28 cellular contexts compared by ENCODE assay signal in the genomic region with DNA sequence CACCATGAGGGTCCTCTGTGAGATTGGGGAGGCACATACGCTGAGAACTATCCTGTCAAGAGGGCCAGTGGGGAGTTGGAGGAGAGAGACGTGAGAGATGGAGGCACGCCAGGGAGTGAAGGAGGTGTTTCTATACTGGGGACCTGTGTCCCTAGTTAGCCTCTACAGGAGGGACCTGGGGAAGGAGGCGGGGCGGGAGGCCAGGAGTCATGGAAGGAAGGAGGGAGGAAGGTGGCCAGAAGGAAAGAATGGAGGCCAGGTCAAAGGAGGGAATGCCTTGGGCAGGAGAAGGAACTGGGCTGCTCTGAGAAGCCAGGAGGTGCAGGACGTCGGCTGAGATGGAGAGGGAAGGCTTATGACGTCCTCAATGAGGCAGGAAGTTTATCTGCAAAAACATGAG.
A peak's percentile ranks its signal among the peaks of the same experiment; 100 is the strongest.
DNase-seq lines count a peak whose midpoint lies in the region; ATAC-seq, FAIRE-seq and TF ChIP-seq lines count a peak whose summit lies in the region.
"Had no signal": no experiment of that assay in that cellular context is flagged by ENCODE, and none has a peak within 500 bp of the region (broad histone marks: within the 10 kb centered on the region; RNA-seq: fewer than 3 reads in every experiment).

No MANE protein-coding gene starts in this region.

- in situ Hi-C loops in HepG2 (cut with HindIII; ENCODE audit: extremely low pct_ligation_motif_present, low pct_unique_long_range_greater_than_20kb): no loop called here

- BruUV-seq in HepG2 (replicated peaks; lab: Mats Ljungman, UMichigan): no TSS peak

- WGBS in liver: 88% methylated on average over 8 of the region's 8 CpGs
- 10% methylated on average over 8 of the region's 8 CpGs for WGBS in HepG2 (ENCODE audit: low lambda C conversion rate)
- WGBS in sigmoid colon, 2 donors: 81 to 83% methylated on average over 8 of the region's 8 CpGs

- no peak overlapping the region for H3K4me3 ChIP-seq in liver (ENCODE audit: low read depth in 1 of 3, low read length in 3 of 3)
- H3K4me3 ChIP-seq in HepG2 (replicated peaks in 1 of 3; ENCODE audit: insufficient read depth in 1 of 3, low read depth in 2 of 3, low read length in 3 of 3): no peak overlapping the region
- H3K4me3 ChIP-seq in kidney (ENCODE audit: low read length in 2 of 2): no peak overlapping the region
- H3K4me3 ChIP-seq in sigmoid colon: no peak overlapping the region
- H3K4me3 ChIP-seq: lung, mucosa of descending colon, smooth muscle cell, tibial nerve had no signal

- no peaks in the 10 kb centered on the region for H4K20me1 ChIP-seq in HepG2 (ENCODE audit: insufficient read depth, low read length)

- H3K9me3 ChIP-seq in liver (ENCODE audit: control insufficient read depth in 4 of 4, low read length in 3 of 4) (no peaks in the 10 kb centered on the region), HepG2 (ENCODE audit: low read length) (no peaks in the 10 kb centered on the region), kidney (ENCODE audit: control insufficient read depth in 1 of 2, low read length in 2 of 2) (no peaks in the 10 kb centered on the region), sigmoid colon (no peaks in the 10 kb centered on the region)
- H3K9me3 ChIP-seq: mucosa of descending colon, tibial nerve had no signal

- FAIRE-seq in HepG2 (lab: Jason Lieb, UNC) (no peak), kidney (lab: Jason Lieb, UNC) (no peak)
- FAIRE-seq: frontal cortex, GM19239, islet of Langerhans had no signal

- no peak for TF ChIP-seq EP300 in HepG2 (IDR thresholded peaks at IDR 0.05; ENCODE audit: low read depth in 2 of 2, low read length in 2 of 2)
- no peak for TF ChIP-seq EP300 in HepG2 (CRISPR knock-in tag; IDR thresholded peaks at IDR 0.05; ENCODE audit: borderline replicate concordance)
- TF ChIP-seq EP300 in sigmoid colon (IDR thresholded peaks at IDR 0.05): no peak

- no peak for ATAC-seq in HepG2
- ATAC-seq: mucosa of descending colon; stimulated activated memory B cell treated with anti-CD40 and anti-IgM and Interleukin-4, amounts not matched to agents 10 μg/mL and 1 μg/mL and 100 μg/mL, for 72 hours had no signal

- POLR2A ChIA-PET in HepG2 (lab: Yijun Ruan, JAX): no interaction called here

- H3K4me1 ChIP-seq in liver (ENCODE audit: control insufficient read depth in 4 of 4, insufficient read depth in 4 of 4, low read length in 3 of 4) (peaks cover 0 to 7% (median 0%) of the 10 kb centered on the region in 4 donors), HepG2 (ENCODE audit: insufficient read depth, low read length) (no peaks in the 10 kb centered on the region), kidney (ENCODE audit: control insufficient read depth in 1 of 2, insufficient read depth in 1 of 2, low read depth in 1 of 2, low read length in 2 of 2) (peaks cover 35 to 45% of the 10 kb centered on the region in 2 donors), sigmoid colon (peaks cover 0 to 100% (median 99%) of the 10 kb centered on the region in 4 donors)

- no peaks in the 10 kb centered on the region for H3K79me2 ChIP-seq in HepG2 (ENCODE audit: insufficient read depth, low read length)

- no peak overlapping the region for H3K4me2 ChIP-seq in HepG2 (ENCODE audit: low read depth, low read length)
- H3K4me2 ChIP-seq: smooth muscle cell had no signal

- H3K27ac ChIP-seq in liver (ENCODE audit: low read depth in 1 of 2, low read length in 2 of 2) (peak overlapping the region; percentile 52 to 82), HepG2 (ENCODE audit: extremely low read length, insufficient read depth, low read length) (no peak overlapping the region), kidney (ENCODE audit: low read depth in 2 of 2, low read length in 2 of 2) (peak overlapping the region; percentile 51 to 59), sigmoid colon (peak overlapping the region; percentile 87 to 93 (median 91))
- H3K27ac ChIP-seq: tibial nerve had no signal

- DNase-seq in HepG2 (ENCODE audit: low spot score) (no peak), kidney (peak; percentile 61), sigmoid colon (no peak), NCI-H1436 treated with DMSO at 0.1 percent for 48 hours (lab: John Stamatoyannopoulos, UW) (no peak)
- DNase-seq in activated CD8-positive, alpha-beta memory T cell treated with anti-CD3 and anti-CD28 coated beads, Interleukin-2, amount 50 U/mL, for 48 hours: no peak
- DNase-seq in activated CD4-positive, alpha-beta T cell treated with anti-CD3 and anti-CD28 coated beads, Interleukin-2, amount 50 U/mL, for 4 hours: no peak
- no peak for DNase-seq in stimulated activated CD4-positive, alpha-beta T cell treated with anti-CD3 and anti-CD28 coated beads, Interleukin-15, amount 100 ng/mL, for 24 hours
- DNase-seq: activated CD4-positive, alpha-beta T cell treated with anti-CD3 and anti-CD28 coated beads for 4 hours; activated naive CD4-positive, alpha-beta T cell treated with anti-CD3 and anti-CD28 coated beads for 36 hours; anterior cingulate cortex; CD4-positive, alpha-beta memory T cell; DMS 273 treated with DMSO at 0.1 percent for 48 hours; effector memory CD4-positive, alpha-beta T cell; erythroblast; mucosa of descending colon; NCI-H1105 treated with DMSO at 0.1 percent for 48 hours; NCI-H2081; NCI-H446; NCI-H82; stimulated activated CD4-positive, alpha-beta T cell treated with anti-CD3 and anti-CD28 coated beads, Interleukin-4, amount 100 ng/mL, for 1 hour had no signal

- intact Hi-C loops in HepG2 (cut with micrococcal nuclease; ENCODE audit: unreplicated experiment): no loop called here
- intact Hi-C loops in kidney (cut with DNase I): no loop called here
- intact Hi-C loops in sigmoid colon (cut with DNase I): no loop called here

- no peaks in the 10 kb centered on the region for H3K27me3 ChIP-seq in liver (ENCODE audit: control insufficient read depth in 4 of 4, insufficient read depth in 4 of 4, low read length in 3 of 4)
- H3K27me3 ChIP-seq in HepG2 (ENCODE audit: control insufficient read depth in 1 of 2, insufficient read depth in 2 of 2, low read length in 2 of 2): peaks cover 6 to 54% of the 10 kb centered on the region in 2 experiments; a peak in 3 of 5 replicates
- H3K27me3 ChIP-seq in sigmoid colon: no peaks in the 10 kb centered on the region
- H3K27me3 ChIP-seq: tibial nerve had no signal

- no peak overlapping the region for H3K9ac ChIP-seq in liver (ENCODE audit: low read depth in 1 of 2, low read length in 2 of 2)
- no peak overlapping the region for H3K9ac ChIP-seq in HepG2 (ENCODE audit: insufficient read depth, low read depth, low read length)
- H3K9ac ChIP-seq in kidney (ENCODE audit: low read length in 2 of 2): no peak overlapping the region

- no peak overlapping the region for H2AFZ ChIP-seq in HepG2 (ENCODE audit: low read length)

- TF ChIP-seq RAD21 in liver (IDR thresholded peaks at IDR 0.05) (no peak), HepG2 (CRISPR knock-in tag; IDR thresholded peaks at IDR 0.05) (no peak)

- TF ChIP-seq POLR2A in HepG2 (IDR thresholded peaks at IDR 0.05; ENCODE audit: insufficient read depth in 1 of 2, low read depth in 2 of 2, low read length in 2 of 2) (no peak), sigmoid colon (IDR thresholded peaks at IDR 0.05) (no peak)

- CTCF ChIA-PET in HepG2 (lab: Yijun Ruan, JAX; ENCODE audit: low intra/inter-chr PET ratio, low total read pairs): no interaction called here

- H3K36me3 ChIP-seq in liver (ENCODE audit: control insufficient read depth in 4 of 4, insufficient read depth in 3 of 4, low read depth in 1 of 4, low read length in 3 of 4) (no peaks in the 10 kb centered on the region), HepG2 (replicated peaks in 1 of 2; ENCODE audit: control insufficient read depth in 1 of 2, insufficient read depth in 2 of 2, low read length in 2 of 2) (no peaks in the 10 kb centered on the region), kidney (ENCODE audit: control insufficient read depth in 1 of 2, insufficient read depth in 2 of 2, low read length in 2 of 2) (no peaks in the 10 kb centered on the region), sigmoid colon (peaks cover 0 to 5% (median 0%) of the 10 kb centered on the region in 4 donors)
- H3K36me3 ChIP-seq: tibial nerve had no signal

- no peak for TF ChIP-seq CTCF in liver (IDR thresholded peaks at IDR 0.05; ENCODE audit: low read depth, low read length, missing input control)
- TF ChIP-seq CTCF in HepG2 (CRISPR knock-in tag; IDR thresholded peaks at IDR 0.05): no peak
- no peak for TF ChIP-seq CTCF in kidney (IDR thresholded peaks at IDR 0.05; ENCODE audit: borderline replicate concordance, extremely low read depth, insufficient read depth)
- TF ChIP-seq CTCF in sigmoid colon (IDR thresholded peaks at IDR 0.05): no peak

TF ChIP-seq in liver, 16 proteins besides CTCF, POLR2A, EP300 and RAD21 (continues in another document):
- no peak for TF ChIP-seq HNF4A (conservative IDR thresholded peaks at IDR 0.05)
- no peak for TF ChIP-seq JUND (IDR thresholded peaks at IDR 0.05)
- no peak for TF ChIP-seq HNF4G (IDR thresholded peaks at IDR 0.05)
- no peak for TF ChIP-seq GABPA (IDR thresholded peaks at IDR 0.05 in 1 of 2, conservative IDR thresholded peaks at IDR 0.05 in 1 of 2)

TF ChIP-seq in HepG2, 621 proteins besides CTCF, POLR2A, EP300 and RAD21 (continues in another document):
- TF ChIP-seq ELF3 (CRISPR knock-in tag; IDR thresholded peaks at IDR 0.05): no peak
- TF ChIP-seq ZNF263 (CRISPR knock-in tag; IDR thresholded peaks at IDR 0.05): no peak
- TF ChIP-seq SMAD1 (CRISPR knock-in tag; IDR thresholded peaks at IDR 0.05; ENCODE audit: borderline replicate concordance, low read depth): no peak
- TF ChIP-seq ZNF550 (CRISPR knock-in tag; IDR thresholded peaks at IDR 0.05; ENCODE audit: borderline replicate concordance): no peak
- TF ChIP-seq, protein P1, sequence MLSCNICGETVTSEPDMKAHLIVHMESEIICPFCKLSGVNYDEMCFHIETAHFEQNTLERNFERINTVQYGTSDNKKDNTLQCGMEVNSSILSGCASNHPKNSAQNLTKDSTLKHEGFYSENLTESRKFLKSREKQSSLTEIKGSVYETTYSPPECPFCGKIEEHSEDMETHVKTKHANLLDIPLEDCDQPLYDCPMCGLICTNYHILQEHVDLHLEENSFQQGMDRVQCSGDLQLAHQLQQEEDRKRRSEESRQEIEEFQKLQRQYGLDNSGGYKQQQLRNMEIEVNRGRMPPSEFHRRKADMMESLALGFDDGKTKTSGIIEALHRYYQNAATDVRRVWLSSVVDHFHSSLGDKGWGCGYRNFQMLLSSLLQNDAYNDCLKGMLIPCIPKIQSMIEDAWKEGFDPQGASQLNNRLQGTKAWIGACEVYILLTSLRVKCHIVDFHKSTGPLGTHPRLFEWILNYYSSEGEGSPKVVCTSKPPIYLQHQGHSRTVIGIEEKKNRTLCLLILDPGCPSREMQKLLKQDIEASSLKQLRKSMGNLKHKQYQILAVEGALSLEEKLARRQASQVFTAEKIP (CRISPR knock-in tag; IDR thresholded peaks at IDR 0.05; ENCODE audit: borderline replicate concordance): no peak
